ENCODE assay signal across 8 cellular contexts in genomic region chr2:73939419-73939818, GRCh38. TPM values are rescaled to one million over a fixed set of nuclear protein-coding genes. Genes with fewer than 3 reads are reported as not detected.
DNase-seq lines count a peak whose midpoint lies in the region; TF ChIP-seq lines count a peak whose summit lies in the region.

No MANE protein-coding gene starts in this region.

- no peak overlapping the region for H3K27ac ChIP-seq in cardiac muscle cell
- no peak overlapping the region for H3K27ac ChIP-seq in thyroid gland
- H3K27ac ChIP-seq in Karpas-422 (ENCODE audit: low read length), result no peak overlapping the region

- H3K4me3 ChIP-seq in cardiac muscle cell, result no peak overlapping the region
- no peak overlapping the region for H3K4me3 ChIP-seq in thyroid gland (replicated peaks in 1 of 3)
- no peak overlapping the region for H3K4me3 ChIP-seq in Karpas-422 (ENCODE audit: low read length)

- peaks cover 66% of the 10 kb centered on the region for H4K20me1 ChIP-seq in Karpas-422 (ENCODE audit: insufficient read depth, low read depth, low read length)

- H3K36me3 ChIP-seq in cardiac muscle cell, result peaks cover 2% of the 10 kb centered on the region
- H3K36me3 ChIP-seq in thyroid gland, result no peaks in the 10 kb centered on the region
- H3K36me3 ChIP-seq in Karpas-422 (ENCODE audit: insufficient read depth, low read length), result peaks cover 47% of the 10 kb centered on the region

- no peak overlapping the region for H2AFZ ChIP-seq in Karpas-422 (ENCODE audit: low read length)

- H3K27me3 ChIP-seq in cardiac muscle cell (no peaks in the 10 kb centered on the region), thyroid gland (no peaks in the 10 kb centered on the region), Karpas-422 (ENCODE audit: low read length) (no peaks in the 10 kb centered on the region)

- TF ChIP-seq CTCF in cardiac muscle cell (IDR thresholded peaks at IDR 0.05; ENCODE audit: low read depth, low read length) (peak; percentile 2), thyroid gland (IDR thresholded peaks at IDR 0.05) (peak in 2 of 6 experiments; percentile 11 to 21)

- no peak overlapping the region for H3K4me2 ChIP-seq in Karpas-422 (ENCODE audit: low read depth, low read length, poor library complexity, severe bottlenecking)

- intact Hi-C loops in thyroid gland (cut with DNase I), result no loop called here

- WGBS in thyroid gland, 2 donors, result 87 to 90% methylated on average over 2 of the region's 2 CpGs

- no peaks in the 10 kb centered on the region for H3K9me2 ChIP-seq in Karpas-422 (replicated peaks; ENCODE audit: insufficient read depth, low read length)

- DNase-seq in stimulated activated CD4-positive, alpha-beta T cell treated with anti-CD3 and anti-CD28 coated beads, Interleukin-15, amount 100 ng/mL, for 24 hours, result peak; percentile 34
- DNase-seq in stimulated activated CD4-positive, alpha-beta T cell treated with anti-CD3 and anti-CD28 coated beads, Interleukin-12 subunit alpha, Interleukin-12 subunit beta, amount 100 ng/mL, for 4 hours, result no peak
- DNase-seq in activated CD8-positive, alpha-beta memory T cell treated with anti-CD3 and anti-CD28 coated beads, Interleukin-2, amount 50 U/mL, for 48 hours, result peak; percentile 60
- DNase-seq in cardiac muscle cell (ENCODE audit: low read depth in 1 of 2, low spot score in 1 of 2) (peak in 1 of 2 donors; percentile 41), thyroid gland (peak; percentile 14 to 16), NCI-H1436 (lab: John Stamatoyannopoulos, UW) (no peak), NCI-H2029 treated with DMSO at 0.1 percent for 48 hours (lab: John Stamatoyannopoulos, UW) (no peak), Karpas-422 (no peak)

- no peak for TF ChIP-seq POLR2A in thyroid gland (IDR thresholded peaks at IDR 0.05)

- H3K79me2 ChIP-seq in Karpas-422 (ENCODE audit: low read length), result peaks cover 97% of the 10 kb centered on the region

- H3K4me1 ChIP-seq in cardiac muscle cell (ENCODE audit: low read depth) (no peaks in the 10 kb centered on the region), thyroid gland (no peaks in the 10 kb centered on the region), Karpas-422 (ENCODE audit: low read length) (no peaks in the 10 kb centered on the region; the same call in none of the 2 replicates)

- no peaks in the 10 kb centered on the region for H3K9me3 ChIP-seq in cardiac muscle cell (ENCODE audit: low read depth)
- H3K9me3 ChIP-seq in thyroid gland, result no peaks in the 10 kb centered on the region
- no peaks in the 10 kb centered on the region for H3K9me3 ChIP-seq in Karpas-422 (ENCODE audit: low read length)

- H3K9ac ChIP-seq in Karpas-422 (ENCODE audit: low read length), result no peak overlapping the region

RNA-seq across cellular contexts. Expression of gene DGUOK, which starts 12.7 kb away (rescaled TPM):
- total RNA-seq in cardiac muscle cell, result 51.9 and 68.9 TPM in 2 replicates
- polyA plus RNA-seq in cardiac muscle cell, result 127 and 130 TPM in 2 replicates
- total RNA-seq in thyroid gland, result 10 to 100 TPM; 41.8 to 65.8 (median 46.9) TPM
- total RNA-seq in Karpas-422 (2014; rRNA removed; shearing (Covaris generic); ENCODE audit: low replicate concordance), result 88.0 and 130 TPM in 2 replicates

RNA-seq across cellular contexts. Expression of gene TET3, which starts 45.3 kb away (rescaled TPM):
- total RNA-seq in cardiac muscle cell (9.1 and 10.2 TPM in 2 replicates), thyroid gland (10 to 100 TPM in 1 of 4 donors, 1 to 10 TPM in 3; 6.4 to 10.8 (median 7.5) TPM)
- polyA plus RNA-seq in cardiac muscle cell, result 1.6 and 2.9 TPM in 2 replicates
- 11.6 and 13.6 TPM in 2 replicates for total RNA-seq in Karpas-422 (2014; rRNA removed; shearing (Covaris generic); ENCODE audit: low replicate concordance)

RNA-seq across cellular contexts. Expression of gene ACTG2, which starts 46.6 kb away (rescaled TPM):
- total RNA-seq in cardiac muscle cell (0.42 and 4.0 TPM in 2 replicates), thyroid gland (10 to 100 TPM in 1 of 4 donors, 1 to 10 TPM in 3; 1.5 to 24.4 (median 2.3) TPM)
- 0.55 and 6.9 TPM in 2 replicates for polyA plus RNA-seq in cardiac muscle cell
- total RNA-seq in Karpas-422 (2014; rRNA removed; shearing (Covaris generic); ENCODE audit: low replicate concordance), result not detected in 2 replicates

Comparison
In these comparisons a context has a peak if more than half of its experiments do, and no peak if none do; other contexts are left out.
1. DNase-seq: peak in stimulated activated CD4-positive, alpha-beta T cell treated with anti-CD3 and anti-CD28 coated beads, Interleukin-15, amount 100 ng/mL, for 24 hours (single experiment), activated CD8-positive, alpha-beta memory T cell treated with anti-CD3 and anti-CD28 coated beads, Interleukin-2, amount 50 U/mL, for 48 hours (single experiment) and thyroid gland (2 of 2); none in stimulated activated CD4-positive, alpha-beta T cell treated with anti-CD3 and anti-CD28 coated beads, Interleukin-12 subunit alpha, Interleukin-12 subunit beta, amount 100 ng/mL, for 4 hours (single experiment), NCI-H1436 (single experiment), NCI-H2029 treated with DMSO at 0.1 percent for 48 hours (single experiment) and Karpas-422 (single experiment).